16 cellular contexts compared by ENCODE assay signal in genomic region chr4:121108557-121108956, GRCh38. TPM values are rescaled to one million over a fixed set of nuclear protein-coding genes. Genes with fewer than 3 reads are reported as not detected.
A peak's percentile ranks its signal among the peaks of the same experiment; 100 is the strongest.
DNase-seq lines count a peak whose midpoint lies in the region; TF ChIP-seq lines count a peak whose summit lies in the region.
"Had no signal": no experiment of that assay in that cellular context is flagged by ENCODE, and none has a peak within 500 bp of the region (broad histone marks: within the 10 kb centered on the region; RNA-seq: fewer than 3 reads in every experiment).

No MANE protein-coding gene starts in this region.

- 38 to 43% methylated on average over 2 of the region's 2 CpGs for WGBS in thyroid gland, 2 donors

- no peak overlapping the region for H3K27ac ChIP-seq in thyroid gland
- H3K27ac ChIP-seq: BLaER1 treated with 17β-estradiol and CSF1 and Interleukin-3, amounts not matched to agents 10 nM and 100 nM had no signal

- TF ChIP-seq POLR2A in thyroid gland (IDR thresholded peaks at IDR 0.05): no peak

- peaks cover 0 to 7% of the 10 kb centered on the region in 2 donors for H3K4me1 ChIP-seq in thyroid gland

- no peak for TF ChIP-seq CTCF in thyroid gland (IDR thresholded peaks at IDR 0.05)

- DNase-seq in NCI-H82 (lab: John Stamatoyannopoulos, UW) (peak; percentile 76), NCI-H82 treated with DMSO at 0.1 percent for 48 hours (lab: John Stamatoyannopoulos, UW; ENCODE audit: unreplicated experiment) (no peak), NCI-H2029 treated with DMSO at 0.1 percent for 48 hours (lab: John Stamatoyannopoulos, UW) (peak; percentile 18), NCI-H748 treated with DMSO at 0.1 percent for 48 hours (lab: John Stamatoyannopoulos, UW) (peak; percentile 80), thyroid gland (peak; percentile 48 to 49), glomerular visceral epithelial cell (ENCODE audit: extremely low spot score) (no peak), NCI-H2171 treated with DMSO at 0.1 percent for 48 hours (lab: John Stamatoyannopoulos, UW) (no peak)
- DNase-seq in activated CD4-positive, alpha-beta T cell treated with anti-CD3 and anti-CD28 coated beads, Interleukin-2, amount 10 ng/mL, durations not matched to agents 7 days and 5 days: no peak
- DNase-seq: DMS79, GDM1, MV-4-11, NCI-H187 treated with DMSO at 0.1 percent for 48 hours, NCI-H446, PC-3 had no signal

- no peaks in the 10 kb centered on the region for H3K36me3 ChIP-seq in thyroid gland
- H3K36me3 ChIP-seq: BLaER1 treated with 17β-estradiol and CSF1 and Interleukin-3, amounts not matched to agents 10 nM and 100 nM had no signal

- no peaks in the 10 kb centered on the region for H3K9me3 ChIP-seq in thyroid gland
- H3K9me3 ChIP-seq: BLaER1 treated with 17β-estradiol and CSF1 and Interleukin-3, amounts not matched to agents 10 nM and 100 nM had no signal

- intact Hi-C loops in thyroid gland (cut with DNase I): no loop called here

- POLR2A ChIA-PET in activated CD4-positive, alpha-beta T cell treated with anti-CD3 and anti-CD28 coated beads, Interleukin-2, amount 10 ng/mL, durations not matched to agents 7 days and 5 days (lab: Charles Lee): no interaction called here

- peaks cover 3% of the 10 kb centered on the region for H3K4me1 Mint-ChIP-seq in activated CD4-positive, alpha-beta T cell treated with anti-CD3 and anti-CD28 coated beads, Interleukin-2, amount 10 ng/mL, durations not matched to agents 7 days and 5 days
- H3K4me1 Mint-ChIP-seq: IgD-negative memory B cell had no signal

- H3K27me3 ChIP-seq in thyroid gland: no peaks in the 10 kb centered on the region
- H3K27me3 ChIP-seq: BLaER1 treated with 17β-estradiol and CSF1 and Interleukin-3, amounts not matched to agents 10 nM and 100 nM had no signal

- H3K27me3 Mint-ChIP-seq in activated CD4-positive, alpha-beta T cell treated with anti-CD3 and anti-CD28 coated beads, Interleukin-2, amount 10 ng/mL, durations not matched to agents 7 days and 5 days: peaks cover 29% of the 10 kb centered on the region

- CTCF ChIA-PET in activated CD4-positive, alpha-beta T cell treated with anti-CD3 and anti-CD28 coated beads, Interleukin-2, amount 10 ng/mL, durations not matched to agents 7 days and 5 days (lab: Charles Lee): interaction anchor here (1.8 kb wide), 1 partner anchor 28 kb away, joined by 6 read pairs; no protein-coding TSS in a partner anchor

- H3K27ac Mint-ChIP-seq in activated CD4-positive, alpha-beta T cell treated with anti-CD3 and anti-CD28 coated beads, Interleukin-2, amount 10 ng/mL, durations not matched to agents 7 days and 5 days: no peak overlapping the region
- H3K27ac Mint-ChIP-seq: IgD-negative memory B cell had no signal

- H3K9me3 Mint-ChIP-seq in activated CD4-positive, alpha-beta T cell treated with anti-CD3 and anti-CD28 coated beads, Interleukin-2, amount 10 ng/mL, durations not matched to agents 7 days and 5 days: no peaks in the 10 kb centered on the region

- no peak overlapping the region for H3K4me3 Mint-ChIP-seq in activated CD4-positive, alpha-beta T cell treated with anti-CD3 and anti-CD28 coated beads, Interleukin-2, amount 10 ng/mL, durations not matched to agents 7 days and 5 days
- H3K4me3 Mint-ChIP-seq: IgD-negative memory B cell had no signal

- no peaks in the 10 kb centered on the region for H3K36me3 Mint-ChIP-seq in activated CD4-positive, alpha-beta T cell treated with anti-CD3 and anti-CD28 coated beads, Interleukin-2, amount 10 ng/mL, durations not matched to agents 7 days and 5 days (ENCODE audit: low read depth)

- H3K4me3 ChIP-seq in thyroid gland (replicated peaks in 1 of 3): no peak overlapping the region
- H3K4me3 ChIP-seq: BLaER1 treated with 17β-estradiol and CSF1 and Interleukin-3, amounts not matched to agents 10 nM and 100 nM had no signal

RNA-seq across cellular contexts. Expression of gene NDNF, which starts 36.2 kb away (rescaled TPM):
- 1 to 10 TPM; 2.7 to 7.7 (median 4.0) TPM for total RNA-seq in thyroid gland
- total RNA-seq in activated CD4-positive, alpha-beta T cell treated with anti-CD3 and anti-CD28 coated beads, Interleukin-2, amount 10 ng/mL, durations not matched to agents 7 days and 5 days: under 1 TPM; 0.06 to 0.10 TPM

RNA-seq across cellular contexts. Expression of gene TNIP3, which starts 55.6 kb away (rescaled TPM):
- total RNA-seq in thyroid gland: not detected
- total RNA-seq in activated CD4-positive, alpha-beta T cell treated with anti-CD3 and anti-CD28 coated beads, Interleukin-2, amount 10 ng/mL, durations not matched to agents 7 days and 5 days: under 1 TPM; 0.74 to 0.75 TPM
- total RNA-seq: PC-3 had no signal

Comparison
In these comparisons a context has a peak if more than half of its experiments do, and no peak if none do; other contexts are left out.
1. DNase-seq: peak in NCI-H82 (single experiment), NCI-H2029 treated with DMSO at 0.1 percent for 48 hours (single experiment), NCI-H748 treated with DMSO at 0.1 percent for 48 hours (single experiment) and thyroid gland (2 of 2); none in NCI-H82 treated with DMSO at 0.1 percent for 48 hours (single experiment), glomerular visceral epithelial cell (single experiment), activated CD4-positive, alpha-beta T cell treated with anti-CD3 and anti-CD28 coated beads, Interleukin-2, amount 10 ng/mL, durations not matched to agents 7 days and 5 days (single experiment) and NCI-H2171 treated with DMSO at 0.1 percent for 48 hours (single experiment).